Comparison of ENCODE assay signal across 1 cellular context in genomic region chr1:59605761-59606160, GRCh38.
TF ChIP-seq lines count a peak whose summit lies in the region.

No MANE protein-coding gene starts in this region.

TF ChIP-seq in GM23338, 12 proteins besides CTCF, POLR2A, EP300 and RAD21 (continued from another document):
- TF ChIP-seq, protein P1, sequence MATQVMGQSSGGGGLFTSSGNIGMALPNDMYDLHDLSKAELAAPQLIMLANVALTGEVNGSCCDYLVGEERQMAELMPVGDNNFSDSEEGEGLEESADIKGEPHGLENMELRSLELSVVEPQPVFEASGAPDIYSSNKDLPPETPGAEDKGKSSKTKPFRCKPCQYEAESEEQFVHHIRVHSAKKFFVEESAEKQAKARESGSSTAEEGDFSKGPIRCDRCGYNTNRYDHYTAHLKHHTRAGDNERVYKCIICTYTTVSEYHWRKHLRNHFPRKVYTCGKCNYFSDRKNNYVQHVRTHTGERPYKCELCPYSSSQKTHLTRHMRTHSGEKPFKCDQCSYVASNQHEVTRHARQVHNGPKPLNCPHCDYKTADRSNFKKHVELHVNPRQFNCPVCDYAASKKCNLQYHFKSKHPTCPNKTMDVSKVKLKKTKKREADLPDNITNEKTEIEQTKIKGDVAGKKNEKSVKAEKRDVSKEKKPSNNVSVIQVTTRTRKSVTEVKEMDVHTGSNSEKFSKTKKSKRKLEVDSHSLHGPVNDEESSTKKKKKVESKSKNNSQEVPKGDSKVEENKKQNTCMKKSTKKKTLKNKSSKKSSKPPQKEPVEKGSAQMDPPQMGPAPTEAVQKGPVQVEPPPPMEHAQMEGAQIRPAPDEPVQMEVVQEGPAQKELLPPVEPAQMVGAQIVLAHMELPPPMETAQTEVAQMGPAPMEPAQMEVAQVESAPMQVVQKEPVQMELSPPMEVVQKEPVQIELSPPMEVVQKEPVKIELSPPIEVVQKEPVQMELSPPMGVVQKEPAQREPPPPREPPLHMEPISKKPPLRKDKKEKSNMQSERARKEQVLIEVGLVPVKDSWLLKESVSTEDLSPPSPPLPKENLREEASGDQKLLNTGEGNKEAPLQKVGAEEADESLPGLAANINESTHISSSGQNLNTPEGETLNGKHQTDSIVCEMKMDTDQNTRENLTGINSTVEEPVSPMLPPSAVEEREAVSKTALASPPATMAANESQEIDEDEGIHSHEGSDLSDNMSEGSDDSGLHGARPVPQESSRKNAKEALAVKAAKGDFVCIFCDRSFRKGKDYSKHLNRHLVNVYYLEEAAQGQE (IDR thresholded peaks at IDR 0.05; ENCODE audit: unreplicated experiment) = no peak
- no peak for TF ChIP-seq NANOG (IDR thresholded peaks at IDR 0.05; ENCODE audit: borderline replicate concordance)
- no peak for TF ChIP-seq ETS1 (IDR thresholded peaks at IDR 0.05)
- no peak for TF ChIP-seq STAT1 (IDR thresholded peaks at IDR 0.05; ENCODE audit: unreplicated experiment)
- TF ChIP-seq EZH2phosphoT487 (IDR thresholded peaks at IDR 0.05; ENCODE audit: unreplicated experiment) = no peak
- no peak for TF ChIP-seq ZNF331 (CRISPR knock-in tag; IDR thresholded peaks at IDR 0.05; ENCODE audit: low read depth)
- no peak for TF ChIP-seq CREB1 (CRISPR knock-in tag; IDR thresholded peaks at IDR 0.05; ENCODE audit: low read depth)
- no peak for TF ChIP-seq POLR2AphosphoS5 (IDR thresholded peaks at IDR 0.05; ENCODE audit: low read depth)
